In the genomic region with DNA sequence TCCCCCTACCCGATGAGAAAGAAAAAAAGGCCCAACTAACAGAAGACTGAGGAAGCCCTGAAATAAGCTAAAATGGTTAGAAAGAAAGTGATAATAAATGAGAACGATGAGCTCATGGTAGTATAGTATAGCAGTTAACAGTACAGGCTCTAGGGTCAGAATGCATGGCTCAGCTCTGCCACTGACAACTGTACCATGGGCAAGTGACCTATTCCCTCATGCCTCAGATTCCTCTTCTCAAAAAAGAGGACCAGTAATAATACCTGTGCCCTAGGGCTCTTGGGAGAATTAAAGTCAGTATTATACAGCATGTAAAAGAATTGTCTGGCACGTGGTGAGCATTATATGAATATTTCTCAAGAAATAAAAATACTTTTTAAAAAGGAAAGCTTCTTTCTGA, we compare ENCODE assay signal across 20 cellular contexts. TPM values are rescaled to one million over a fixed set of nuclear protein-coding genes. Genes with fewer than 3 reads are reported as not detected.
"Had no signal": no experiment of that assay in that cellular context is flagged by ENCODE, and none has a peak within 500 bp of the region (broad histone marks: within the 10 kb centered on the region; RNA-seq: fewer than 3 reads in every experiment).

No MANE protein-coding gene starts in this region.

- H3K27ac Mint-ChIP-seq: endodermal cell; naive B cell; stimulated activated naive B cell treated with anti-CD40 and anti-IgM and Interleukin-4, amounts not matched to agents 10 μg/mL and 1 μg/mL and 100 μg/mL, for 72 hours; stimulated activated naive CD8-positive, alpha-beta T cell treated with anti-CD3 and anti-CD28 coated beads, Interleukin-15, amount 100 ng/mL, for 72 hours had no signal

- H3K9me3 ChIP-seq: ovary, testis had no signal

- DNase-seq: dermis blood vessel endothelial cell; endodermal cell; erythroblast; foreskin keratinocyte; hippocampal formation; kidney glomerular epithelial cell; mesendoderm; naive B cell; nucleus accumbens; ovary; sigmoid colon; stimulated activated CD4-positive, alpha-beta T cell treated with anti-CD3 and anti-CD28 coated beads, Interleukin-2, amount 100 ng/mL, for 24 hours; stimulated activated CD4-positive, alpha-beta T cell treated with anti-CD3 and anti-CD28 coated beads, Interleukin-4, amount 100 ng/mL, for 4 hours; stimulated activated naive B cell treated with anti-CD40 and anti-IgM and Interleukin-4, amounts not matched to agents 10 μg/mL and 1 μg/mL and 100 μg/mL, for 72 hours; stimulated activated naive CD8-positive, alpha-beta T cell treated with anti-CD3 and anti-CD28 coated beads, Interleukin-15, amount 100 ng/mL, for 72 hours; testis had no signal

- H3K4me1 ChIP-seq: foreskin keratinocyte had no signal

- ATAC-seq: foreskin keratinocyte; stimulated activated naive B cell treated with anti-CD40 and anti-IgM and Interleukin-4, amounts not matched to agents 10 μg/mL and 1 μg/mL and 100 μg/mL, for 72 hours; stimulated activated naive CD8-positive, alpha-beta T cell treated with anti-CD3 and anti-CD28 coated beads, Interleukin-15, amount 100 ng/mL, for 72 hours had no signal

- H3K27ac ChIP-seq: foreskin keratinocyte, ovary, right atrium auricular region, sigmoid colon, skin epidermis, testis, tibial nerve had no signal

- H3K36me3 ChIP-seq: ovary, right atrium auricular region, sigmoid colon had no signal

- H3K27me3 ChIP-seq: foreskin keratinocyte, ovary, right atrium auricular region, sigmoid colon, testis, tibial nerve had no signal

- H3K27me3 Mint-ChIP-seq: stimulated activated naive B cell treated with anti-CD40 and anti-IgM and Interleukin-4, amounts not matched to agents 10 μg/mL and 1 μg/mL and 100 μg/mL, for 72 hours; stimulated activated naive CD8-positive, alpha-beta T cell treated with anti-CD3 and anti-CD28 coated beads, Interleukin-15, amount 100 ng/mL, for 72 hours had no signal

- H3K4me3 Mint-ChIP-seq: endodermal cell; naive B cell; stimulated activated naive B cell treated with anti-CD40 and anti-IgM and Interleukin-4, amounts not matched to agents 10 μg/mL and 1 μg/mL and 100 μg/mL, for 72 hours; stimulated activated naive CD8-positive, alpha-beta T cell treated with anti-CD3 and anti-CD28 coated beads, Interleukin-15, amount 100 ng/mL, for 72 hours had no signal

- H3K4me3 ChIP-seq: ovary, right atrium auricular region, sigmoid colon, skin epidermis, testis, tibial nerve had no signal

RNA-seq across cellular contexts. Expression of a gene that starts 19.8 kb away (rescaled TPM):
- total RNA-seq: lung microvascular endothelial cell had no signal
